Comparison of ENCODE assay signal across 1 cellular context in genomic region chr14:53953002-53953827, GRCh38.
TF ChIP-seq lines count a peak whose summit lies in the region.

No MANE protein-coding gene starts in this region.

TF ChIP-seq in HEK293, 187 proteins besides CTCF, POLR2A, EP300 and RAD21 (continued from another document and continues in another):
- TF ChIP-seq REST (tag by site-specific recombination; IDR thresholded peaks at IDR 0.05) (no peak), ZNF768 (tag by site-specific recombination; IDR thresholded peaks at IDR 0.05) (no peak), ZNF677 (tag by site-specific recombination; IDR thresholded peaks at IDR 0.05) (no peak), ZNF560 (tag by site-specific recombination; IDR thresholded peaks at IDR 0.05; ENCODE audit: borderline replicate concordance) (no peak), ZBTB49 (tag by site-specific recombination; IDR thresholded peaks at IDR 0.05; ENCODE audit: low read depth) (no peak), ZNF529 (tag by site-specific recombination; IDR thresholded peaks at IDR 0.05; ENCODE audit: insufficient replicate concordance) (no peak), ZNF114 (tag by site-specific recombination; IDR thresholded peaks at IDR 0.05) (no peak), ZNF510 (tag by site-specific recombination; IDR thresholded peaks at IDR 0.05; ENCODE audit: insufficient replicate concordance) (no peak), EGR2 (tag by site-specific recombination; IDR thresholded peaks at IDR 0.05; ENCODE audit: low read depth) (no peak), ZNF398 (tag by site-specific recombination; IDR thresholded peaks at IDR 0.05) (peak; percentile 74; the same call in 1 of the 2 replicates), ATF2 (tag by site-specific recombination; IDR thresholded peaks at IDR 0.05; ENCODE audit: low read depth) (no peak), ZNF302 (tag by site-specific recombination; IDR thresholded peaks at IDR 0.05; ENCODE audit: low read depth) (no peak), ZNF830 (tag by site-specific recombination; IDR thresholded peaks at IDR 0.05; ENCODE audit: low read depth) (no peak), ZNF621 (tag by site-specific recombination; IDR thresholded peaks at IDR 0.05) (no peak), ZNF394 (tag by site-specific recombination; IDR thresholded peaks at IDR 0.05; ENCODE audit: borderline replicate concordance) (no peak), ZNF585B (tag by site-specific recombination; IDR thresholded peaks at IDR 0.05) (no peak), ZBTB26 (tag by site-specific recombination; optimal IDR thresholded peaks at IDR 0.05) (no peak), ZNF266 (tag by site-specific recombination; IDR thresholded peaks at IDR 0.05; ENCODE audit: low read depth) (no peak), PBX3 (CRISPR knock-in tag; IDR thresholded peaks at IDR 0.05) (peak; percentile 52; the same call in 1 of the 2 replicates), IKZF3 (tag by site-specific recombination; IDR thresholded peaks at IDR 0.05) (no peak), ZNF426 (tag by site-specific recombination; IDR thresholded peaks at IDR 0.05) (no peak), HOXA7 (CRISPR knock-in tag; IDR thresholded peaks at IDR 0.05; ENCODE audit: borderline replicate concordance) (no peak), INSM2 (tag by site-specific recombination; IDR thresholded peaks at IDR 0.05) (no peak), ZNF138 (tag by site-specific recombination; IDR thresholded peaks at IDR 0.05; ENCODE audit: borderline replicate concordance) (no peak), ZNF561 (tag by site-specific recombination; IDR thresholded peaks at IDR 0.05; ENCODE audit: borderline replicate concordance) (no peak), ZNF76 (tag by site-specific recombination; IDR thresholded peaks at IDR 0.05; ENCODE audit: borderline replicate concordance, low read depth) (no peak), ZNF404 (tag by site-specific recombination; IDR thresholded peaks at IDR 0.05) (no peak), ZNF558 (tag by site-specific recombination; IDR thresholded peaks at IDR 0.05) (no peak), ZBTB48 (tag by site-specific recombination; IDR thresholded peaks at IDR 0.05) (peak; percentile 90), ZSCAN30 (tag by site-specific recombination; IDR thresholded peaks at IDR 0.05) (no peak), ZNF292 (tag by site-specific recombination; IDR thresholded peaks at IDR 0.05; ENCODE audit: borderline replicate concordance, low read depth) (no peak), FEZF1 (tag by site-specific recombination; IDR thresholded peaks at IDR 0.05) (peak; percentile 48), ZNF624 (tag by site-specific recombination; IDR thresholded peaks at IDR 0.05) (no peak), PRDM2 (tag by site-specific recombination; IDR thresholded peaks at IDR 0.05; ENCODE audit: borderline replicate concordance) (no peak), ZSCAN18 (tag by site-specific recombination; IDR thresholded peaks at IDR 0.05) (no peak), ZNF341 (tag by site-specific recombination; IDR thresholded peaks at IDR 0.05; ENCODE audit: low read depth) (peak; percentile 84), ZNF629 (tag by site-specific recombination; IDR thresholded peaks at IDR 0.05) (no peak), ZBTB8A (tag by site-specific recombination; IDR thresholded peaks at IDR 0.05) (no peak; the same call in 1 of the 2 replicates), MZF1 (tag by site-specific recombination; IDR thresholded peaks at IDR 0.05; ENCODE audit: borderline replicate concordance) (no peak), SP3 (tag by site-specific recombination; IDR thresholded peaks at IDR 0.05) (peak; percentile 37), ZNF19 (tag by site-specific recombination; IDR thresholded peaks at IDR 0.05; ENCODE audit: low read depth) (no peak)
